Comparison of ENCODE assay signal across 13 cellular contexts in the genomic region with DNA sequence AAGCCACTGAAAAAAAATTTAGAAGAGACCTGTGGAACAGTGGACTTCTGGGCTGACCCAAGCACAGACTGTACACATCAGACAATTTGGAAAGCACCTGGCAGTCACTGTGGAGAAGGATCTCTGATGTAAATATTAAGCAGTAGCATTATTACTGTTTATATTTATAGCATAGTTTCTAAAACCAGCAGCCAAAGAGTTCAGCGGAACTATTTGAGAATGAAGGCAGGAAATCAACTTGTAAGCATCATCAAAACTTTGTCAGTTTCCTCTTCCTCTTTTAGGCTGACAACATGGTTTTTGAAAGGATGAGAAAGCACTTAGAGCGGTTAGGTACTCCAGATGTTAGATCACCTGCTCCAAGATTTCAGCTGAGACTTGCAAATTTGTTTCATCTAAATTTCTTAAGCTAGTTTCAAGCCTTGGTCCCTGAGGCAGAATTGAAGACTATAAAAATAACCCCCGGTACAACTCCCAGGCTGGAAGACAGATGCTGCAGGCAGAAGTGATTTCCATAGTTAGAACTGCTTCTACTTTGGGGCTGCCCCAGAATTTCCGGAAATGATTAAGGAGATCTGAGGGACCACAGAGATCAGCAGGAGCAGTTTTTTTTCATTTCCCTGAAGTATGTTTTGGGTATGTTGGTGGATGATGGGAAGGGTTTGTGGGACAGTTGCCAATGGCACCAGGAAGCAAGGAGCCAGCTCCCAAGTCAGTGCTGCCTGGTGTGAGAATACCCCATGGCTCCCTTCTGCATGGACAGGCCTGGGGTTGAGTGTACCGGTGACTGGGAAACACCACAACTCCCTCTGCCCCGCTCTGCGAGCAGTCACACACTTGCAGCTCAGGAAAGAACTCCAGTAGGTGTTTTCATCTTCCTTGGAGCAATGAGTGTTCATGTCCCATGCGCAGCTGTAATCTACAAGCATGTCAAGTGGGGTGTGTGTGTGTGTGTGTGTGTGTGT.
DNase-seq lines count a peak whose midpoint lies in the region; ATAC-seq and TF ChIP-seq lines count a peak whose summit lies in the region.
"Had no signal": no experiment of that assay in that cellular context is flagged by ENCODE, and none has a peak within 500 bp of the region (broad histone marks: within the 10 kb centered on the region; RNA-seq: fewer than 3 reads in every experiment).

No MANE protein-coding gene starts in this region.

- TF ChIP-seq CTCF in OCI-LY7 (conservative IDR thresholded peaks at IDR 0.05; ENCODE audit: low read length) (no peak), prostate gland (IDR thresholded peaks at IDR 0.05) (no peak)

- peak overlapping the region; percentile 62 for H3K27ac ChIP-seq in OCI-LY7 (ENCODE audit: low read depth, low read length, poor library complexity, severe bottlenecking)
- H3K27ac ChIP-seq in prostate gland, result no peak overlapping the region
- H3K27ac ChIP-seq: adrenal gland, VCaP had no signal

- peak overlapping the region in 1 of 2 donors; percentile 33 for H3K27ac Mint-ChIP-seq in stimulated activated naive CD8-positive, alpha-beta T cell treated with anti-CD3 and anti-CD28 coated beads, Interleukin-15, amount 100 ng/mL, for 72 hours
- H3K27ac Mint-ChIP-seq: stimulated activated naive CD8-positive, alpha-beta T cell treated with anti-CD3 and anti-CD28 coated beads, Interleukin-15, Interleukin-2, amounts not matched to agents 100 ng/mL and 50 ng/mL, for 24 hours had no signal

- peak overlapping the region; percentile 43; the same call in 1 of the 2 replicates for H2AFZ ChIP-seq in OCI-LY7 (ENCODE audit: low read length)

- intact Hi-C loops in OCI-LY7 (cut with micrococcal nuclease; ENCODE audit: unreplicated experiment) (no loop called here), prostate gland (cut with DNase I) (no loop called here)

- no peaks in the 10 kb centered on the region for H3K9me2 ChIP-seq in OCI-LY7 (ENCODE audit: insufficient read depth, low read length)

- H3K4me1 ChIP-seq in OCI-LY7 (ENCODE audit: insufficient read depth, low read length, poor library complexity, severe bottlenecking), result peaks cover 22% of the 10 kb centered on the region
- no peaks in the 10 kb centered on the region for H3K4me1 ChIP-seq in prostate gland (replicated peaks)
- H3K4me1 ChIP-seq: adrenal gland had no signal

- CTCF ChIA-PET in OCI-LY7 (lab: Charles Lee; ENCODE audit: unreplicated experiment), result no interaction called here

- POLR2A ChIA-PET in OCI-LY7 (lab: Charles Lee), result no interaction called here

- peaks cover 16% of the 10 kb centered on the region for H3K27me3 Mint-ChIP-seq in stimulated activated naive CD8-positive, alpha-beta T cell treated with anti-CD3 and anti-CD28 coated beads, Interleukin-15, amount 100 ng/mL, for 72 hours

- peak; percentile 57 for ATAC-seq in stimulated activated naive CD8-positive, alpha-beta T cell treated with anti-CD3 and anti-CD28 coated beads, Interleukin-15, amount 100 ng/mL, for 72 hours
- ATAC-seq in stimulated activated naive CD8-positive, alpha-beta T cell treated with anti-CD3 and anti-CD28 coated beads, Interleukin-15, Interleukin-2, amounts not matched to agents 100 U/mL and 50 U/mL, for 24 hours, result no peak
- peak; percentile 77 for ATAC-seq in HG03060 (IDR thresholded peaks at IDR 0.05; ENCODE audit: low read depth, unreplicated experiment)
- ATAC-seq: left colon had no signal

- H3K4me3 Mint-ChIP-seq in stimulated activated naive CD8-positive, alpha-beta T cell treated with anti-CD3 and anti-CD28 coated beads, Interleukin-15, amount 100 ng/mL, for 72 hours, result peak overlapping the region in 1 of 2 donors; percentile 15
- H3K4me3 Mint-ChIP-seq: stimulated activated naive CD8-positive, alpha-beta T cell treated with anti-CD3 and anti-CD28 coated beads, Interleukin-15, Interleukin-2, amounts not matched to agents 100 ng/mL and 50 ng/mL, for 24 hours had no signal

- BruUV-seq in OCI-LY7 (replicated peaks; lab: Mats Ljungman, UMichigan), result no TSS peak

- H3K4me3 ChIP-seq in OCI-LY7 (ENCODE audit: low read depth, low read length, poor library complexity, severe bottlenecking) (peak overlapping the region; percentile 14), prostate gland (no peak overlapping the region)
- H3K4me3 ChIP-seq: adrenal gland had no signal

- H3K36me3 ChIP-seq in OCI-LY7 (ENCODE audit: insufficient read depth, low read length) (no peaks in the 10 kb centered on the region), prostate gland (no peaks in the 10 kb centered on the region)
- H3K36me3 ChIP-seq: adrenal gland had no signal

- H3K4me1 Mint-ChIP-seq in stimulated activated naive CD8-positive, alpha-beta T cell treated with anti-CD3 and anti-CD28 coated beads, Interleukin-15, amount 100 ng/mL, for 72 hours, result peaks cover 14% of the 10 kb centered on the region

- no peaks in the 10 kb centered on the region for H4K20me1 ChIP-seq in OCI-LY7 (ENCODE audit: insufficient read depth, low read length)

- no peaks in the 10 kb centered on the region for H3K79me2 ChIP-seq in OCI-LY7 (ENCODE audit: insufficient read depth, low read depth, low read length)

- H3K9me3 ChIP-seq in OCI-LY7 (ENCODE audit: low read length), result no peaks in the 10 kb centered on the region
- H3K9me3 ChIP-seq in prostate gland, result no peaks in the 10 kb centered on the region
- H3K9me3 ChIP-seq: adrenal gland had no signal

- no peak for DNase-seq in stimulated activated naive CD8-positive, alpha-beta T cell treated with anti-CD3 and anti-CD28 coated beads, Interleukin-15, amount 100 ng/mL, for 72 hours
- no peak for DNase-seq in stimulated activated naive CD8-positive, alpha-beta T cell treated with anti-CD3 and anti-CD28 coated beads, Interleukin-15, Interleukin-2, amounts not matched to agents 100 U/mL and 50 U/mL, for 24 hours
- peak; percentile 67 for DNase-seq in OCI-LY7 (ENCODE audit: low spot score)
- DNase-seq in SK-N-DZ (ENCODE audit: low spot score), result no peak
- DNase-seq in prostate gland (ENCODE audit: low spot score), result no peak
- DNase-seq in activated T-cell treated with anti-CD3 and anti-CD28 coated beads for 4 hours, result no peak
- DNase-seq in islet precursor cell, result no peak
- DNase-seq: left colon, NCI-H510A had no signal

- no peaks in the 10 kb centered on the region for H3K9me3 Mint-ChIP-seq in stimulated activated naive CD8-positive, alpha-beta T cell treated with anti-CD3 and anti-CD28 coated beads, Interleukin-15, amount 100 ng/mL, for 72 hours
- H3K9me3 Mint-ChIP-seq: stimulated activated naive CD8-positive, alpha-beta T cell treated with anti-CD3 and anti-CD28 coated beads, Interleukin-15, Interleukin-2, amounts not matched to agents 100 ng/mL and 50 ng/mL, for 24 hours had no signal

- no peaks in the 10 kb centered on the region for H3K27me3 ChIP-seq in prostate gland (replicated peaks; ENCODE audit: insufficient read depth)
- H3K27me3 ChIP-seq: adrenal gland had no signal

- 71% methylated on average over 8 of the region's 8 CpGs for WGBS in prostate gland

- H3K4me2 ChIP-seq in OCI-LY7 (ENCODE audit: low read length), result peak overlapping the region; percentile 55

- TF ChIP-seq POLR2A in prostate gland (IDR thresholded peaks at IDR 0.05), result no peak
